ENCODE assay signal across 12 cellular contexts in the genomic region with DNA sequence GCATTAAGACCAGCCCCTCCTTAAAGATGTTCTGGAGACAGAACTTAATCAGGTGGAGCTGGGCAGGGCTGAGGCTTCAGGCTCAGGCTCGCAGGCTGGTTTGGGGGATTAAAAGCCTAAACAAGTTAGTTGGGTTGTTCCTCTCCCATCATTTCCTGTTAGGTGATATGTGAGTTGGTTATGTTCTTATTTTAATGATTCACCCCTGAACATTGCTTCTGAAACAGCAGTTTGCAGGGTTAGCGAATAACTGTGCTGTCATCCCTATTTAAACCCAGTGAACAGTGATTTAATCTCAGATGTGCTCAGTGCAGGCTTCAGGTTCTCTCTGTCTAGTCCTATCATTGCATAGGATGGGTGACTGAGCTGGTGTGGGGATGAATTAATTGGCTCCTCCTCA. TPM values are rescaled to one million over a fixed set of nuclear protein-coding genes. Genes with fewer than 3 reads are reported as not detected.
DNase-seq lines count a peak whose midpoint lies in the region; ATAC-seq and TF ChIP-seq lines count a peak whose summit lies in the region.
"Had no signal": no experiment of that assay in that cellular context is flagged by ENCODE, and none has a peak within 500 bp of the region (broad histone marks: within the 10 kb centered on the region; RNA-seq: fewer than 3 reads in every experiment).

No MANE protein-coding gene starts in this region.

- DNase-seq in activated CD4-positive, alpha-beta T cell treated with anti-CD3 and anti-CD28 coated beads, Interleukin-2, amount 10 ng/mL, durations not matched to agents 24 days and 14 days: no peak
- no peak for DNase-seq in activated CD4-positive, alpha-beta T cell treated with anti-CD3 and anti-CD28 coated beads, Interleukin-2, amount 50 U/mL, for 4 hours
- DNase-seq in OCI-LY7 (ENCODE audit: low spot score) (no peak), epithelial cell of esophagus (ENCODE audit: low read depth) (peak; percentile 98), HAP-1 (ENCODE audit: low spot score in 2 of 2) (no peak)
- no peak for DNase-seq in CD8-positive, alpha-beta T cell

- no peaks in the 10 kb centered on the region for H3K9me2 ChIP-seq in OCI-LY7 (ENCODE audit: insufficient read depth, low read length)

- H3K36me3 Mint-ChIP-seq in activated CD4-positive, alpha-beta T cell treated with anti-CD3 and anti-CD28 coated beads, Interleukin-2, amount 10 ng/mL, durations not matched to agents 24 days and 14 days (ENCODE audit: low read depth): no peaks in the 10 kb centered on the region
- no peaks in the 10 kb centered on the region for H3K36me3 Mint-ChIP-seq in CD8-positive, alpha-beta T cell

- H3K4me2 ChIP-seq in OCI-LY7 (ENCODE audit: low read length): peak overlapping the region; percentile 65; the same call in 1 of the 2 replicates
- H3K4me2 ChIP-seq in skeletal muscle satellite cell (ENCODE audit: low read length): peak overlapping the region; percentile 94

- H3K27me3 ChIP-seq in skeletal muscle satellite cell (ENCODE audit: control insufficient read depth, insufficient read depth, low read length) (no peaks in the 10 kb centered on the region), HAP-1 (ENCODE audit: low read depth) (no peaks in the 10 kb centered on the region)
- no peaks in the 10 kb centered on the region for H3K27me3 ChIP-seq in CD8-positive, alpha-beta T cell (ENCODE audit: insufficient read depth, low read length)
- H3K27me3 ChIP-seq: cardiac muscle cell, tibial nerve had no signal

- no peak overlapping the region for H3K9ac ChIP-seq in skeletal muscle satellite cell (ENCODE audit: low read depth, low read length)
- H3K9ac ChIP-seq: KMS-11 had no signal

- no peak overlapping the region for H3K27ac ChIP-seq in OCI-LY7 (ENCODE audit: low read depth, low read length, poor library complexity, severe bottlenecking)
- H3K27ac ChIP-seq in CD8-positive, alpha-beta T cell (ENCODE audit: low read depth, low read length): no peak overlapping the region
- H3K27ac ChIP-seq: cardiac muscle cell, KMS-11, tibial nerve had no signal

- TF ChIP-seq CTCF in OCI-LY7 (conservative IDR thresholded peaks at IDR 0.05; ENCODE audit: low read length): no peak
- TF ChIP-seq CTCF in epithelial cell of esophagus (IDR thresholded peaks at IDR 0.05; ENCODE audit: insufficient read depth, low read depth, low read length, missing control alignments): no peak
- no peak for TF ChIP-seq CTCF in CD8-positive, alpha-beta T cell (IDR thresholded peaks at IDR 0.05)

- H3K36me3 ChIP-seq in OCI-LY7 (ENCODE audit: insufficient read depth, low read length) (no peaks in the 10 kb centered on the region), skeletal muscle satellite cell (ENCODE audit: insufficient read depth, low read length) (no peaks in the 10 kb centered on the region), HAP-1 (replicated peaks) (no peaks in the 10 kb centered on the region)
- no peaks in the 10 kb centered on the region for H3K36me3 ChIP-seq in CD8-positive, alpha-beta T cell (ENCODE audit: insufficient read depth, low read length)
- H3K36me3 ChIP-seq: cardiac muscle cell, tibial nerve had no signal

- peaks cover 46% of the 10 kb centered on the region for H3K27me3 Mint-ChIP-seq in activated CD4-positive, alpha-beta T cell treated with anti-CD3 and anti-CD28 coated beads, Interleukin-2, amount 10 ng/mL, durations not matched to agents 24 days and 14 days
- H3K27me3 Mint-ChIP-seq in CD8-positive, alpha-beta T cell (ENCODE audit: low read depth): peaks cover 10% of the 10 kb centered on the region

- H2AFZ ChIP-seq in OCI-LY7 (ENCODE audit: low read length): no peak overlapping the region

- no TSS peak for BruUV-seq in OCI-LY7 (replicated peaks; lab: Mats Ljungman, UMichigan)

- no peaks in the 10 kb centered on the region for H3K9me3 Mint-ChIP-seq in activated CD4-positive, alpha-beta T cell treated with anti-CD3 and anti-CD28 coated beads, Interleukin-2, amount 10 ng/mL, durations not matched to agents 24 days and 14 days
- no peaks in the 10 kb centered on the region for H3K9me3 Mint-ChIP-seq in CD8-positive, alpha-beta T cell

- H4K20me1 ChIP-seq in OCI-LY7 (ENCODE audit: insufficient read depth, low read length): no peaks in the 10 kb centered on the region

- in situ Hi-C loops in HAP-1 (cut with MboI; ENCODE audit: low sequenced_read_pairs): no loop called here

- no peak for ATAC-seq in HG03432 (IDR thresholded peaks at IDR 0.05; ENCODE audit: unreplicated experiment)
- ATAC-seq in CD8-positive, alpha-beta T cell: no peak
- ATAC-seq: sciatic nerve had no signal

- no peaks in the 10 kb centered on the region for H3K9me3 ChIP-seq in OCI-LY7 (ENCODE audit: low read length)
- H3K9me3 ChIP-seq in skeletal muscle satellite cell (replicated peaks; ENCODE audit: low read length): no peaks in the 10 kb centered on the region
- H3K9me3 ChIP-seq in CD8-positive, alpha-beta T cell (ENCODE audit: low read length): no peaks in the 10 kb centered on the region
- H3K9me3 ChIP-seq in HAP-1: no peaks in the 10 kb centered on the region
- H3K9me3 ChIP-seq: tibial nerve had no signal

- H3K4me1 Mint-ChIP-seq in activated CD4-positive, alpha-beta T cell treated with anti-CD3 and anti-CD28 coated beads, Interleukin-2, amount 10 ng/mL, durations not matched to agents 24 days and 14 days: peaks cover 25% of the 10 kb centered on the region
- peaks cover 28% of the 10 kb centered on the region for H3K4me1 Mint-ChIP-seq in CD8-positive, alpha-beta T cell (ENCODE audit: low read depth)

- no peak overlapping the region for H3K4me3 ChIP-seq in OCI-LY7 (ENCODE audit: low read depth, low read length, poor library complexity, severe bottlenecking)
- no peak overlapping the region for H3K4me3 ChIP-seq in epithelial cell of esophagus (ENCODE audit: low read length)
- peak overlapping the region; percentile 2 for H3K4me3 ChIP-seq in skeletal muscle satellite cell (ENCODE audit: low read length)
- H3K4me3 ChIP-seq in CD8-positive, alpha-beta T cell (ENCODE audit: low read depth, low read length): no peak overlapping the region
- H3K4me3 ChIP-seq in HAP-1: no peak overlapping the region
- H3K4me3 ChIP-seq: cardiac muscle cell, tibial nerve had no signal

- CTCF ChIA-PET in OCI-LY7 (lab: Charles Lee; ENCODE audit: unreplicated experiment): interaction anchor here (1.0 kb wide), 1 partner anchor 24 kb away, joined by 3 read pairs; no protein-coding TSS in a partner anchor
- CTCF ChIA-PET in CD8-positive, alpha-beta T cell (lab: Charles Lee): interaction anchor here (0.9 to 3.1 kb wide), 6 partner anchors 10 to 343 kb away, joined by 3 to 15 read pairs (median 6); no protein-coding TSS in a partner anchor

- H3K4me3 Mint-ChIP-seq in activated CD4-positive, alpha-beta T cell treated with anti-CD3 and anti-CD28 coated beads, Interleukin-2, amount 10 ng/mL, durations not matched to agents 24 days and 14 days: peak overlapping the region; percentile 25
- H3K4me3 Mint-ChIP-seq in CD8-positive, alpha-beta T cell: no peak overlapping the region

- intact Hi-C loops in activated CD4-positive, alpha-beta T cell treated with anti-CD3 and anti-CD28 coated beads, Interleukin-2, amount 10 ng/mL, durations not matched to agents 24 days and 14 days (cut with micrococcal nuclease): loop anchor here (1.0 to 10.0 kb wide), 2 partner anchors 9 to 155 kb away; a partner anchor contains a TSS
- intact Hi-C loops in OCI-LY7 (cut with micrococcal nuclease; ENCODE audit: unreplicated experiment): no loop called here
- intact Hi-C loops in CD8-positive, alpha-beta T cell (cut with DNase I, micrococcal nuclease): loop anchor here (2.0 to 5.0 kb wide), 2 partner anchors 353 to 355 kb away; a partner anchor contains a TSS

- H3K4me1 ChIP-seq in OCI-LY7 (ENCODE audit: insufficient read depth, low read length, poor library complexity, severe bottlenecking) (peaks cover 15% of the 10 kb centered on the region), skeletal muscle satellite cell (ENCODE audit: control insufficient read depth, insufficient read depth, low read length) (peaks cover 33% of the 10 kb centered on the region), HAP-1 (peaks cover 6% of the 10 kb centered on the region)
- H3K4me1 ChIP-seq in CD8-positive, alpha-beta T cell (ENCODE audit: insufficient read depth, low read length): peaks cover 17% of the 10 kb centered on the region

- H3K79me2 ChIP-seq in OCI-LY7 (ENCODE audit: insufficient read depth, low read depth, low read length): no peaks in the 10 kb centered on the region

- POLR2A ChIA-PET in OCI-LY7 (lab: Charles Lee): interaction anchor here (1.3 to 2.0 kb wide), 2 partner anchors 9 to 13 kb away, joined by 3 to 9 read pairs; no protein-coding TSS in a partner anchor
- POLR2A ChIA-PET in CD8-positive, alpha-beta T cell (lab: Charles Lee): interaction anchor here (1.2 kb wide), 1 partner anchor 19 kb away, joined by 3 read pairs; no protein-coding TSS in a partner anchor

- H3K27ac Mint-ChIP-seq in activated CD4-positive, alpha-beta T cell treated with anti-CD3 and anti-CD28 coated beads, Interleukin-2, amount 10 ng/mL, durations not matched to agents 24 days and 14 days: no peak overlapping the region
- no peak overlapping the region for H3K27ac Mint-ChIP-seq in CD8-positive, alpha-beta T cell

RNA-seq across cellular contexts. Expression of a gene that starts 47.4 kb away (rescaled TPM):
- 100 and 102 TPM in 2 replicates for total RNA-seq in activated CD4-positive, alpha-beta T cell treated with anti-CD3 and anti-CD28 coated beads, Interleukin-2, amount 10 ng/mL, durations not matched to agents 24 days and 14 days
- 23.0 and 27.2 TPM in 2 replicates for total RNA-seq in OCI-LY7 (2014; rRNA removed; shearing (Covaris generic))
- 66.9 and 69.2 TPM in 2 replicates for total RNA-seq in OCI-LY7 (2022)
- 2.2 and 4.1 TPM in 2 replicates for total RNA-seq in skeletal muscle satellite cell (2012; rRNA removed)
- 10 to 100 TPM; 88.0 to 90.4 TPM for total RNA-seq in CD8-positive, alpha-beta T cell
